ENCODE assay signal across 8 cellular contexts in the genomic region with DNA sequence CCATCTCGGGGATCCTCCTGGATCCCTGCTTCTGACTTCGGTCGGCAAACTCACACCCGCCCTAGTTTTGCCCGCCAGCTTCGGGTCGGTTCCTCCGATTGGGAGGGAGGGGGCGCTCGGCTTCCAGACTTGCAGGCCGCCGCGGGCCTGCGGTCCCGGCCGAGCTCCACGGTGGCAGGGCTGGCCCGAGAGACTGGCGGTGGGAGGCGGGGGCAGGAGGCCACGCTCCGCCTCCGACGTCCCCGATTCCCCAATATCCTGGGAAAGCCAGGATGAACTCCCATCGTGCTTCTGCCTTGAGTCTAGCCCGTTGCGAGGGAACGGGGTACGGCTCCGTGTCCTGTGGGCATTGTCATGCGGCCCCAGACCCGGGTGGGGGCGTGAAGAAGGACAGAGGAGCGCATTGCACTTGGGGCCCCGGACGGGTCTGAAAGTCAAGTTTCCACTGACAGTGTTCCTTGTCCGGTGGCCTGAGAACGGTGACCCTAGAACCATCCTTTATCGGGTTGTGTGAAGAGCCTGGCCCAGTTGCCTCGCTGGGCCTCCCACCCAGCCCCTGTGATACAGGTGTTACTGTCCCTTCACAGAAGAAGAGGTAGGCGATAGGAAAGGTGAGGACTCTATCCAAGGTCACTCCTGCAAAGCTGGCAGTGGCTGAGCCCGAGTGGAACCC. TPM values are rescaled to one million over a fixed set of nuclear protein-coding genes. Genes with fewer than 3 reads are reported as not detected.
DNase-seq lines count a peak whose midpoint lies in the region; ATAC-seq and TF ChIP-seq lines count a peak whose summit lies in the region.

No MANE protein-coding gene starts in this region.

- peaks cover 47% of the 10 kb centered on the region for H3K79me2 ChIP-seq in PC-3 (ENCODE audit: low read length)

- peaks cover 25% of the 10 kb centered on the region for H3K4me1 Mint-ChIP-seq in activated naive CD4-positive, alpha-beta T cell treated with anti-CD3 and anti-CD28 coated beads, Interleukin-2, amount 10 ng/mL, durations not matched to agents 7 days and 5 days

- TF ChIP-seq CTCF in PC-3 (conservative IDR thresholded peaks at IDR 0.05; ENCODE audit: low read depth, low read length), result peak; percentile 93
- TF ChIP-seq CTCF in thoracic aorta (IDR thresholded peaks at IDR 0.05), result peak; percentile 83

- CTCF ChIA-PET in PC-3 (lab: Charles Lee), result interaction anchor here (0.6 to 2.4 kb wide), 10 partner anchors 24 to 341 kb away, joined by 3 to 13 read pairs (median 6); no protein-coding TSS in a partner anchor
- CTCF ChIA-PET in activated naive CD4-positive, alpha-beta T cell treated with anti-CD3 and anti-CD28 coated beads, Interleukin-2, amount 10 ng/mL, durations not matched to agents 7 days and 5 days (lab: Charles Lee), result interaction anchor here (0.6 to 3.3 kb wide), 12 partner anchors 9 to 338 kb away, joined by 3 to 26 read pairs (median 4); no protein-coding TSS in a partner anchor

- peak overlapping the region; percentile 66 for H3K4me3 ChIP-seq in PC-3 (ENCODE audit: low read length)
- peak overlapping the region; percentile 67 for H3K4me3 ChIP-seq in thoracic aorta

- H3K9me2 ChIP-seq in PC-3 (replicated peaks; ENCODE audit: low read length), result no peaks in the 10 kb centered on the region

- H3K9ac ChIP-seq in ES-I3 (ENCODE audit: low read depth, low read length), result peak overlapping the region; percentile 35; the same call in 1 of the 2 replicates
- peak overlapping the region; percentile 87 for H3K9ac ChIP-seq in PC-3 (ENCODE audit: low read length)

- peak overlapping the region; percentile 86 for H3K4me2 ChIP-seq in PC-3 (ENCODE audit: low read length)

- peaks cover 93% of the 10 kb centered on the region for H3K27me3 Mint-ChIP-seq in activated naive CD4-positive, alpha-beta T cell treated with anti-CD3 and anti-CD28 coated beads, Interleukin-2, amount 10 ng/mL, durations not matched to agents 7 days and 5 days

- DNase-seq in PC-3 (peak; percentile 92), glomerular endothelial cell (ENCODE audit: extremely low read depth, low read depth, low spot score) (peak; percentile 20), occipital lobe (lab: John Stamatoyannopoulos, UW) (peak; percentile 46), thoracic aorta (ENCODE audit: low spot score) (peak; percentile 45)
- DNase-seq in activated naive CD4-positive, alpha-beta T cell treated with anti-CD3 and anti-CD28 coated beads, Interleukin-2, amount 10 ng/mL, durations not matched to agents 7 days and 5 days, result peak; percentile 75

- H3K9me3 Mint-ChIP-seq in activated naive CD4-positive, alpha-beta T cell treated with anti-CD3 and anti-CD28 coated beads, Interleukin-2, amount 10 ng/mL, durations not matched to agents 7 days and 5 days, result no peaks in the 10 kb centered on the region

- no peaks in the 10 kb centered on the region for H3K36me3 Mint-ChIP-seq in activated naive CD4-positive, alpha-beta T cell treated with anti-CD3 and anti-CD28 coated beads, Interleukin-2, amount 10 ng/mL, durations not matched to agents 7 days and 5 days

- peak overlapping the region; percentile 86 for H2AFZ ChIP-seq in PC-3 (ENCODE audit: low read length)

- peaks cover 7% of the 10 kb centered on the region for H3K4me1 ChIP-seq in ES-I3 (ENCODE audit: insufficient read depth, low read length)
- H3K4me1 ChIP-seq in PC-3 (ENCODE audit: insufficient read depth, low read length), result peaks cover 7% of the 10 kb centered on the region
- H3K4me1 ChIP-seq in thoracic aorta (ENCODE audit: control insufficient read depth in 1 of 2, low read depth in 2 of 2), result peaks cover 27 to 41% of the 10 kb centered on the region in 2 donors

- no peaks in the 10 kb centered on the region for H3K9me3 ChIP-seq in ES-I3 (ENCODE audit: control insufficient read depth, insufficient read depth, low read length)
- no peaks in the 10 kb centered on the region for H3K9me3 ChIP-seq in PC-3 (ENCODE audit: low read length)
- H3K9me3 ChIP-seq in thoracic aorta, result no peaks in the 10 kb centered on the region

- H4K20me1 ChIP-seq in PC-3 (ENCODE audit: low read length), result peaks cover 19% of the 10 kb centered on the region

- H3F3A ChIP-seq in PC-3 (ENCODE audit: low read length, unreplicated experiment), result no peaks in the 10 kb centered on the region

- ATAC-seq in HG03175 (IDR thresholded peaks at IDR 0.05; ENCODE audit: unreplicated experiment) (peak; percentile 44), PC-3 (peak; percentile 63), thoracic aorta (ENCODE audit: insufficient number of reproducible peaks, low FRiP score, low read depth) (peak; percentile 50), HG03521 (IDR thresholded peaks at IDR 0.05; ENCODE audit: unreplicated experiment) (no peak)

- intact Hi-C loops in PC-3 (cut with micrococcal nuclease), result loop anchor here (1.0 to 5.0 kb wide), 8 partner anchors 94 to 734 kb away; no protein-coding TSS in a partner anchor

- no TSS peak for BruUV-seq in PC-3 (replicated peaks; lab: Mats Ljungman, UMichigan)

- POLR2A ChIA-PET in PC-3 (lab: Charles Lee; ENCODE audit: unreplicated experiment), result interaction anchor here (0.5 to 0.7 kb wide), 3 partner anchors 14 to 338 kb away, joined by 3 to 4 read pairs (median 4); no protein-coding TSS in a partner anchor

- no peaks in the 10 kb centered on the region for H3K36me3 ChIP-seq in ES-I3 (ENCODE audit: insufficient read depth, low read length)
- peaks cover 22% of the 10 kb centered on the region for H3K36me3 ChIP-seq in PC-3 (ENCODE audit: low read depth, low read length)
- H3K36me3 ChIP-seq in thoracic aorta, result no peaks in the 10 kb centered on the region

- H3K27ac ChIP-seq in PC-3 (ENCODE audit: low read length) (peak overlapping the region; percentile 86), thoracic aorta (no peak overlapping the region)

- H3K4me3 Mint-ChIP-seq in activated naive CD4-positive, alpha-beta T cell treated with anti-CD3 and anti-CD28 coated beads, Interleukin-2, amount 10 ng/mL, durations not matched to agents 7 days and 5 days, result peak overlapping the region; percentile 26

- H3K27me3 ChIP-seq in PC-3 (ENCODE audit: low read length) (no peaks in the 10 kb centered on the region), thoracic aorta (replicated peaks; ENCODE audit: insufficient read depth) (no peaks in the 10 kb centered on the region)

- no peak overlapping the region for H3K27ac Mint-ChIP-seq in activated naive CD4-positive, alpha-beta T cell treated with anti-CD3 and anti-CD28 coated beads, Interleukin-2, amount 10 ng/mL, durations not matched to agents 7 days and 5 days

RNA-seq across cellular contexts. Expression of a gene that starts 2.4 kb away (rescaled TPM):
- total RNA-seq in PC-3 (2014; rRNA removed), result 223 and 269 TPM in 2 replicates
- total RNA-seq in glomerular endothelial cell, result 2.4 and 13.9 TPM in 2 replicates
- 5.0 TPM for total RNA-seq in occipital lobe
- 10 to 100 TPM in 1 of 2 donors, 1 to 10 TPM in 1; 2.8 to 19.4 TPM for total RNA-seq in thoracic aorta

Comparison
In these comparisons a context has a peak if more than half of its experiments do, and no peak if none do; other contexts are left out.
1. DNase-seq: peak in every context shown above with its lines; median percentile 92 in PC-3; 75 in activated naive CD4-positive, alpha-beta T cell treated with anti-CD3 and anti-CD28 coated beads, Interleukin-2, amount 10 ng/mL, durations not matched to agents 7 days and 5 days; 46 in occipital lobe; 45 in thoracic aorta; 20 in glomerular endothelial cell.
2. RNA of a gene that starts 2.4 kb away (total RNA-seq): 223 to 269 TPM in PC-3; 2.8 to 19.4 TPM in thoracic aorta, 2.4 to 13.9 TPM in glomerular endothelial cell and 5.0 TPM in occipital lobe (single experiment); every median in the first group is over 10 times any median in the second.